15 cellular contexts compared by ENCODE assay signal in genomic region chr21:39105341-39105765, GRCh38.
DNase-seq lines count a peak whose midpoint lies in the region; ATAC-seq and TF ChIP-seq lines count a peak whose summit lies in the region.
"Had no signal": no experiment of that assay in that cellular context is flagged by ENCODE, and none has a peak within 500 bp of the region (broad histone marks: within the 10 kb centered on the region; RNA-seq: fewer than 3 reads in every experiment).

No MANE protein-coding gene starts in this region.

- H3K4me3 Mint-ChIP-seq in CD14-positive monocyte = peak overlapping the region in 1 of 2 donors; percentile 72
- H3K4me3 Mint-ChIP-seq in CD4-positive, alpha-beta T cell = no peak overlapping the region
- H3K4me3 Mint-ChIP-seq: B cell had no signal

- no peaks in the 10 kb centered on the region for H3K9me3 ChIP-seq in duodenal mucosa (ENCODE audit: control insufficient read depth in 1 of 2, low read length in 2 of 2)
- no peaks in the 10 kb centered on the region for H3K9me3 ChIP-seq in neutrophil
- H3K9me3 ChIP-seq in CD4-positive, alpha-beta T cell (ENCODE audit: control insufficient read depth, low read length) = no peaks in the 10 kb centered on the region
- H3K9me3 ChIP-seq: ovary had no signal

- H3K4me1 Mint-ChIP-seq in CD14-positive monocyte = peaks cover 65% of the 10 kb centered on the region
- H3K4me1 Mint-ChIP-seq in CD4-positive, alpha-beta T cell (ENCODE audit: low read depth) = no peaks in the 10 kb centered on the region
- H3K4me1 Mint-ChIP-seq: B cell had no signal

- H3K4me3 ChIP-seq in NB4 (ENCODE audit: low read depth, low read length) = no peak overlapping the region
- H3K4me3 ChIP-seq in duodenal mucosa (ENCODE audit: low read depth in 1 of 2, low read length in 2 of 2) = no peak overlapping the region
- peak overlapping the region; percentile 33 to 34 for H3K4me3 ChIP-seq in neutrophil (ENCODE audit: low read depth in 1 of 2, low read length in 1 of 2)
- H3K4me3 ChIP-seq: cardiac muscle cell, ovary had no signal

- H3K27ac ChIP-seq in duodenal mucosa (ENCODE audit: low read depth, low read length) (peak overlapping the region; percentile 20), neutrophil (peak overlapping the region; percentile 71)
- H3K27ac ChIP-seq in CD4-positive, alpha-beta T cell (ENCODE audit: low read depth, low read length) = no peak overlapping the region
- H3K27ac ChIP-seq: cardiac muscle cell, epithelial cell of prostate, ovary had no signal

- peaks cover 0 to 3% of the 10 kb centered on the region in 2 donors for H3K36me3 Mint-ChIP-seq in CD14-positive monocyte
- H3K36me3 Mint-ChIP-seq in CD4-positive, alpha-beta T cell (ENCODE audit: low read depth) = no peaks in the 10 kb centered on the region

- intact Hi-C loops in CD14-positive monocyte (cut with micrococcal nuclease) = no loop called here
- intact Hi-C loops in CD4-positive, alpha-beta T cell (cut with DNase I, micrococcal nuclease) = no loop called here

- POLR2A ChIA-PET in CD4-positive, alpha-beta T cell (lab: Charles Lee) = no interaction called here

- peak overlapping the region; percentile 91 to 97 (median 94) for H3K27ac Mint-ChIP-seq in CD14-positive monocyte
- H3K27ac Mint-ChIP-seq in CD4-positive, alpha-beta T cell = no peak overlapping the region
- H3K27ac Mint-ChIP-seq: B cell had no signal

- CTCF ChIA-PET in CD4-positive, alpha-beta T cell (lab: Charles Lee) = interaction anchor here (0.6 kb wide), 1 partner anchor 108 kb away, joined by 4 read pairs; no protein-coding TSS in a partner anchor

- DNase-seq in CD14-positive monocyte (ENCODE audit: low spot score) (no peak), NB4 (ENCODE audit: low read depth) (peak; percentile 72), NCI-H510A treated with DMSO at 0.1 percent for 48 hours (lab: John Stamatoyannopoulos, UW) (no peak)
- DNase-seq in activated CD4-positive, CD25-positive, alpha-beta regulatory T cell (lab: John Stamatoyannopoulos, UW) = no peak
- DNase-seq in CD4-positive, alpha-beta T cell = no peak
- DNase-seq: activated naive CD4-positive, alpha-beta T cell; NCI-H1048; ovary; T1000 had no signal

- peaks cover 0 to 2% (median 2%) of the 10 kb centered on the region in 3 donors for H3K27me3 Mint-ChIP-seq in CD14-positive monocyte (ENCODE audit: low read depth in 3 of 3)
- H3K27me3 Mint-ChIP-seq in CD4-positive, alpha-beta T cell = peaks cover 9% of the 10 kb centered on the region

- no peak overlapping the region for H3K9ac ChIP-seq in duodenal mucosa (ENCODE audit: low read depth in 1 of 2, low read length in 2 of 2)

- H3K9me3 Mint-ChIP-seq in CD14-positive monocyte = peaks cover 0 to 4% (median 0%) of the 10 kb centered on the region in 7 donors
- H3K9me3 Mint-ChIP-seq in CD4-positive, alpha-beta T cell = no peaks in the 10 kb centered on the region

- H3K36me3 ChIP-seq in duodenal mucosa (ENCODE audit: control insufficient read depth in 1 of 2, insufficient read depth in 2 of 2, low read length in 2 of 2) = no peaks in the 10 kb centered on the region
- no peaks in the 10 kb centered on the region for H3K36me3 ChIP-seq in neutrophil
- H3K36me3 ChIP-seq: cardiac muscle cell, ovary had no signal

- H3K27me3 ChIP-seq in duodenal mucosa (ENCODE audit: control insufficient read depth in 1 of 2, insufficient read depth in 2 of 2, low read length in 2 of 2) (no peaks in the 10 kb centered on the region), neutrophil (no peaks in the 10 kb centered on the region)
- no peaks in the 10 kb centered on the region for H3K27me3 ChIP-seq in CD4-positive, alpha-beta T cell (ENCODE audit: control insufficient read depth, insufficient read depth, low read length)
- H3K27me3 ChIP-seq: cardiac muscle cell, ovary had no signal

- ATAC-seq in CD4-positive, alpha-beta T cell (ENCODE audit: poor library complexity) = no peak
- no peak for ATAC-seq in HG03135 (IDR thresholded peaks at IDR 0.05; ENCODE audit: unreplicated experiment)

- H3K4me1 ChIP-seq in duodenal mucosa (ENCODE audit: control insufficient read depth in 1 of 2, insufficient read depth in 2 of 2, low read length in 2 of 2) (no peaks in the 10 kb centered on the region), neutrophil (ENCODE audit: control insufficient read depth in 1 of 2, insufficient read depth in 1 of 2, low read depth in 1 of 2, low read length in 1 of 2) (peaks cover 34 to 37% of the 10 kb centered on the region in 2 experiments)

- no peak for TF ChIP-seq CTCF in CD14-positive monocyte (IDR thresholded peaks at IDR 0.05)
- no peak for TF ChIP-seq CTCF in NB4 (IDR thresholded peaks at IDR 0.05; ENCODE audit: low read depth, low read length)
- no peak for TF ChIP-seq CTCF in neutrophil (IDR thresholded peaks at IDR 0.05)
- no peak for TF ChIP-seq CTCF in CD4-positive, alpha-beta T cell (IDR thresholded peaks at IDR 0.05)

- no peak for TF ChIP-seq POLR2A in NB4 (IDR thresholded peaks at IDR 0.05; ENCODE audit: extremely low read depth, insufficient read length)

Comparison
In these comparisons a context has a peak if more than half of its experiments do, and no peak if none do; other contexts are left out.
1. H3K4me3 ChIP-seq: peak in neutrophil (2 of 2); none in NB4 (single experiment) and duodenal mucosa (0 of 2).